In the genomic region with DNA sequence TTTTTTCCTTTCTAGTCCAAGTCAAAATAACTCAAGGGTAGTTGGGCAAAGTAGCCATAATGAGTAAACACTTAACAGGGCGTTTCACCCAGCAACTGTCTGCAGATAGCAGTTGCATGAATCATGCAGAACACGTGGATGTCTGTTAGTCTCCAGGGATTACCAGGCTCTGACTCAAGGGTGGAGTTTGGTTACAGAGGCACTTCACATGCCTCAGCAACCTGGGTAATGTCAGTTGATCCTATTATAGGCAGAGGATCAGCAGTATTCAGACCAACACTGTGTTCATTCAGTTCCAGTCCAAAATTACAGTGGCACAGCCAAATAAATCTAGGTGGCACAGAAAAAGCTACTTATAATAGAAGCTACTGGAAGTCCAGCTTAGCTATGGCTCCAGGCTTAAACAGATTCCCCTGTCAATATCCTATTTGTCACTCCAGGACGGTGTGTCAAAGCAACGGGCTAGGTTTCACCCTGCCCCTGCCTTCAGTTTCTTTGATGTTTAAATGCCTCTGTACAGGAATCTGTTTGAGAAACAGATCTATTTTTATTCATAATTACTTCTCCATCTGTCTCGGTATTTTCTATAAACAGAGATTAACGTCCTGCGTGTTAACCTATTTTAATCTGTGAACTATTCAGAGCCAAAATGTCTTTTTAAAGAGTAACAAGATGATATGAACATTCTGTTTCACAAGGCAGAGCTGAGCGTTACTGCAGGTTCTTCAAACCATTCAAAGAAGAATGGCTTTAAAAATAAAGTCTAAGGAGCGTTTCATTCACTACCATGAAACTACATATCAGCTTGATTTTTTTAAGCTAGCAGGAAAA, we compare ENCODE assay signal across 1 cellular context.
A peak's percentile ranks its signal among the peaks of the same experiment; 100 is the strongest.
TF ChIP-seq lines count a peak whose summit lies in the region.

No MANE protein-coding gene starts in this region.

TF ChIP-seq in K562, 482 proteins besides CTCF, POLR2A, EP300 and RAD21 (continued from another document and continues in another):
- TF ChIP-seq, protein P1, sequence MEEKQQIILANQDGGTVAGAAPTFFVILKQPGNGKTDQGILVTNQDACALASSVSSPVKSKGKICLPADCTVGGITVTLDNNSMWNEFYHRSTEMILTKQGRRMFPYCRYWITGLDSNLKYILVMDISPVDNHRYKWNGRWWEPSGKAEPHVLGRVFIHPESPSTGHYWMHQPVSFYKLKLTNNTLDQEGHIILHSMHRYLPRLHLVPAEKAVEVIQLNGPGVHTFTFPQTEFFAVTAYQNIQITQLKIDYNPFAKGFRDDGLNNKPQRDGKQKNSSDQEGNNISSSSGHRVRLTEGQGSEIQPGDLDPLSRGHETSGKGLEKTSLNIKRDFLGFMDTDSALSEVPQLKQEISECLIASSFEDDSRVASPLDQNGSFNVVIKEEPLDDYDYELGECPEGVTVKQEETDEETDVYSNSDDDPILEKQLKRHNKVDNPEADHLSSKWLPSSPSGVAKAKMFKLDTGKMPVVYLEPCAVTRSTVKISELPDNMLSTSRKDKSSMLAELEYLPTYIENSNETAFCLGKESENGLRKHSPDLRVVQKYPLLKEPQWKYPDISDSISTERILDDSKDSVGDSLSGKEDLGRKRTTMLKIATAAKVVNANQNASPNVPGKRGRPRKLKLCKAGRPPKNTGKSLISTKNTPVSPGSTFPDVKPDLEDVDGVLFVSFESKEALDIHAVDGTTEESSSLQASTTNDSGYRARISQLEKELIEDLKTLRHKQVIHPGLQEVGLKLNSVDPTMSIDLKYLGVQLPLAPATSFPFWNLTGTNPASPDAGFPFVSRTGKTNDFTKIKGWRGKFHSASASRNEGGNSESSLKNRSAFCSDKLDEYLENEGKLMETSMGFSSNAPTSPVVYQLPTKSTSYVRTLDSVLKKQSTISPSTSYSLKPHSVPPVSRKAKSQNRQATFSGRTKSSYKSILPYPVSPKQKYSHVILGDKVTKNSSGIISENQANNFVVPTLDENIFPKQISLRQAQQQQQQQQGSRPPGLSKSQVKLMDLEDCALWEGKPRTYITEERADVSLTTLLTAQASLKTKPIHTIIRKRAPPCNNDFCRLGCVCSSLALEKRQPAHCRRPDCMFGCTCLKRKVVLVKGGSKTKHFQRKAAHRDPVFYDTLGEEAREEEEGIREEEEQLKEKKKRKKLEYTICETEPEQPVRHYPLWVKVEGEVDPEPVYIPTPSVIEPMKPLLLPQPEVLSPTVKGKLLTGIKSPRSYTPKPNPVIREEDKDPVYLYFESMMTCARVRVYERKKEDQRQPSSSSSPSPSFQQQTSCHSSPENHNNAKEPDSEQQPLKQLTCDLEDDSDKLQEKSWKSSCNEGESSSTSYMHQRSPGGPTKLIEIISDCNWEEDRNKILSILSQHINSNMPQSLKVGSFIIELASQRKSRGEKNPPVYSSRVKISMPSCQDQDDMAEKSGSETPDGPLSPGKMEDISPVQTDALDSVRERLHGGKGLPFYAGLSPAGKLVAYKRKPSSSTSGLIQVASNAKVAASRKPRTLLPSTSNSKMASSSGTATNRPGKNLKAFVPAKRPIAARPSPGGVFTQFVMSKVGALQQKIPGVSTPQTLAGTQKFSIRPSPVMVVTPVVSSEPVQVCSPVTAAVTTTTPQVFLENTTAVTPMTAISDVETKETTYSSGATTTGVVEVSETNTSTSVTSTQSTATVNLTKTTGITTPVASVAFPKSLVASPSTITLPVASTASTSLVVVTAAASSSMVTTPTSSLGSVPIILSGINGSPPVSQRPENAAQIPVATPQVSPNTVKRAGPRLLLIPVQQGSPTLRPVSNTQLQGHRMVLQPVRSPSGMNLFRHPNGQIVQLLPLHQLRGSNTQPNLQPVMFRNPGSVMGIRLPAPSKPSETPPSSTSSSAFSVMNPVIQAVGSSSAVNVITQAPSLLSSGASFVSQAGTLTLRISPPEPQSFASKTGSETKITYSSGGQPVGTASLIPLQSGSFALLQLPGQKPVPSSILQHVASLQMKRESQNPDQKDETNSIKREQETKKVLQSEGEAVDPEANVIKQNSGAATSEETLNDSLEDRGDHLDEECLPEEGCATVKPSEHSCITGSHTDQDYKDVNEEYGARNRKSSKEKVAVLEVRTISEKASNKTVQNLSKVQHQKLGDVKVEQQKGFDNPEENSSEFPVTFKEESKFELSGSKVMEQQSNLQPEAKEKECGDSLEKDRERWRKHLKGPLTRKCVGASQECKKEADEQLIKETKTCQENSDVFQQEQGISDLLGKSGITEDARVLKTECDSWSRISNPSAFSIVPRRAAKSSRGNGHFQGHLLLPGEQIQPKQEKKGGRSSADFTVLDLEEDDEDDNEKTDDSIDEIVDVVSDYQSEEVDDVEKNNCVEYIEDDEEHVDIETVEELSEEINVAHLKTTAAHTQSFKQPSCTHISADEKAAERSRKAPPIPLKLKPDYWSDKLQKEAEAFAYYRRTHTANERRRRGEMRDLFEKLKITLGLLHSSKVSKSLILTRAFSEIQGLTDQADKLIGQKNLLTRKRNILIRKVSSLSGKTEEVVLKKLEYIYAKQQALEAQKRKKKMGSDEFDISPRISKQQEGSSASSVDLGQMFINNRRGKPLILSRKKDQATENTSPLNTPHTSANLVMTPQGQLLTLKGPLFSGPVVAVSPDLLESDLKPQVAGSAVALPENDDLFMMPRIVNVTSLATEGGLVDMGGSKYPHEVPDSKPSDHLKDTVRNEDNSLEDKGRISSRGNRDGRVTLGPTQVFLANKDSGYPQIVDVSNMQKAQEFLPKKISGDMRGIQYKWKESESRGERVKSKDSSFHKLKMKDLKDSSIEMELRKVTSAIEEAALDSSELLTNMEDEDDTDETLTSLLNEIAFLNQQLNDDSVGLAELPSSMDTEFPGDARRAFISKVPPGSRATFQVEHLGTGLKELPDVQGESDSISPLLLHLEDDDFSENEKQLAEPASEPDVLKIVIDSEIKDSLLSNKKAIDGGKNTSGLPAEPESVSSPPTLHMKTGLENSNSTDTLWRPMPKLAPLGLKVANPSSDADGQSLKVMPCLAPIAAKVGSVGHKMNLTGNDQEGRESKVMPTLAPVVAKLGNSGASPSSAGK (IDR thresholded peaks at IDR 0.05): peak; percentile 91
- peak; percentile 63 for TF ChIP-seq ZFP1 (CRISPR knock-in tag; IDR thresholded peaks at IDR 0.05)
- no peak for TF ChIP-seq ZNF77 (CRISPR knock-in tag; IDR thresholded peaks at IDR 0.05)
- TF ChIP-seq HMG20A (CRISPR knock-in tag; conservative IDR thresholded peaks at IDR 0.05): no peak
- no peak for TF ChIP-seq TCF15 (CRISPR knock-in tag; IDR thresholded peaks at IDR 0.05)
- no peak for TF ChIP-seq ZNF644 (tag; IDR thresholded peaks at IDR 0.05; ENCODE audit: low read depth)
- TF ChIP-seq TRIM28 (IDR thresholded peaks at IDR 0.05): no peak
- TF ChIP-seq, protein P2, sequence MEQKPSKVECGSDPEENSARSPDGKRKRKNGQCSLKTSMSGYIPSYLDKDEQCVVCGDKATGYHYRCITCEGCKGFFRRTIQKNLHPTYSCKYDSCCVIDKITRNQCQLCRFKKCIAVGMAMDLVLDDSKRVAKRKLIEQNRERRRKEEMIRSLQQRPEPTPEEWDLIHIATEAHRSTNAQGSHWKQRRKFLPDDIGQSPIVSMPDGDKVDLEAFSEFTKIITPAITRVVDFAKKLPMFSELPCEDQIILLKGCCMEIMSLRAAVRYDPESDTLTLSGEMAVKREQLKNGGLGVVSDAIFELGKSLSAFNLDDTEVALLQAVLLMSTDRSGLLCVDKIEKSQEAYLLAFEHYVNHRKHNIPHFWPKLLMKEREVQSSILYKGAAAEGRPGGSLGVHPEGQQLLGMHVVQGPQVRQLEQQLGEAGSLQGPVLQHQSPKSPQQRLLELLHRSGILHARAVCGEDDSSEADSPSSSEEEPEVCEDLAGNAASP (IDR thresholded peaks at IDR 0.05): no peak
- TF ChIP-seq ZFP30 (CRISPR knock-in tag; IDR thresholded peaks at IDR 0.05; ENCODE audit: borderline replicate concordance): no peak
- peak; percentile 69; the same call in 1 of the 2 replicates for TF ChIP-seq DMBX1 (CRISPR knock-in tag; IDR thresholded peaks at IDR 0.05; ENCODE audit: borderline replicate concordance)
- TF ChIP-seq DACH1 (IDR thresholded peaks at IDR 0.05; ENCODE audit: partially characterized antibody): no peak
- TF ChIP-seq CEBPG (CRISPR knock-in tag; IDR thresholded peaks at IDR 0.05): no peak
- no peak for TF ChIP-seq CEBPG (tag; conservative IDR thresholded peaks at IDR 0.05 in 1 of 2, IDR thresholded peaks at IDR 0.05 in 1 of 2)
- no peak for TF ChIP-seq CEBPB (tag; IDR thresholded peaks at IDR 0.05)
- no peak for TF ChIP-seq MAFF (IDR thresholded peaks at IDR 0.05; ENCODE audit: low read length)
- peak; percentile 87; the same call in 1 of the 2 replicates for TF ChIP-seq BRCA1 (IDR thresholded peaks at IDR 0.05)
- TF ChIP-seq BRCA1 (CRISPR knock-in tag; IDR thresholded peaks at IDR 0.05): no peak
- TF ChIP-seq FOXK1 (CRISPR knock-in tag; IDR thresholded peaks at IDR 0.05; ENCODE audit: borderline replicate concordance): no peak
- TF ChIP-seq SMAD4 (CRISPR knock-in tag; conservative IDR thresholded peaks at IDR 0.05): peak; percentile 78
- TF ChIP-seq CREB1 (IDR thresholded peaks at IDR 0.05): no peak
- TF ChIP-seq CREB1 (CRISPR knock-in tag; IDR thresholded peaks at IDR 0.05): peak; percentile 22; the same call in 1 of the 2 replicates
- no peak for TF ChIP-seq ZNF699 (CRISPR knock-in tag; IDR thresholded peaks at IDR 0.05; ENCODE audit: insufficient replicate concordance)
- TF ChIP-seq RB1 (IDR thresholded peaks at IDR 0.05; ENCODE audit: low read depth): no peak
- TF ChIP-seq NBN (IDR thresholded peaks at IDR 0.05; ENCODE audit: low read depth): no peak
- no peak for TF ChIP-seq ZNF518B (CRISPR knock-in tag; IDR thresholded peaks at IDR 0.05)
- TF ChIP-seq JUN (IDR thresholded peaks at IDR 0.05; ENCODE audit: borderline replicate concordance, low read depth, low read length): peak; percentile 90
- TF ChIP-seq JUN (CRISPR knock-in tag; IDR thresholded peaks at IDR 0.05; ENCODE audit: borderline replicate concordance): no peak; the same call in 1 of the 2 replicates
- no peak for TF ChIP-seq NCOA1 (IDR thresholded peaks at IDR 0.05; ENCODE audit: low read depth)
- no peak for TF ChIP-seq HOMEZ (CRISPR knock-in tag; IDR thresholded peaks at IDR 0.05)
- no peak for TF ChIP-seq ZNF324 (CRISPR knock-in tag; IDR thresholded peaks at IDR 0.05)
- TF ChIP-seq ZNF57 (CRISPR knock-in tag; IDR thresholded peaks at IDR 0.05): no peak
- TF ChIP-seq ZNF609 (CRISPR knock-in tag; IDR thresholded peaks at IDR 0.05; ENCODE audit: borderline replicate concordance): no peak
- peak; percentile 53 for TF ChIP-seq BRD9 (IDR thresholded peaks at IDR 0.05; ENCODE audit: low read depth, partially characterized antibody)
